ENCODE assay signal across 15 cellular contexts in the genomic region with DNA sequence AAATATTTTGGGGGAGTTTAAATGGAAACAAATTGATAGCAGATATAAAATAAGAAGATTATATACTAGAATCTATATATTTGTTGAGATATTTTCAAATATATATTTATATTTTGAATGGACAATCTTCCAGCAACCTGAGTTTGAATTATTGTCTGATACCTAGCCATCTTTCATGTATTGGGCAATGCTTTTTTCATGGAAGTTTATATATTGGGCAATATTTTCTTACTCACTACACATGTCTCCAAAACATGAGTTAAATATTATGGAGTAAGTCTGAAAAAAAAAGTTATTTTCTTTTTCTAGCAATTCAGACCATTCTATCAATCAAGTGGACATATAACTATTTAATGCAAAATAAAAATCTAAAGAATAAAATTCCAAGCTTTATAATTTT.
A peak's percentile ranks its signal among the peaks of the same experiment; 100 is the strongest.
DNase-seq lines count a peak whose midpoint lies in the region; ATAC-seq and FAIRE-seq lines count a peak whose summit lies in the region.
"Had no signal": no experiment of that assay in that cellular context is flagged by ENCODE, and none has a peak within 500 bp of the region (broad histone marks: within the 10 kb centered on the region; RNA-seq: fewer than 3 reads in every experiment).

No MANE protein-coding gene starts in this region.

- no peaks in the 10 kb centered on the region for H3K9me3 ChIP-seq in adipocyte (ENCODE audit: control insufficient read depth, low read length)
- H3K9me3 ChIP-seq: A549, BE2C, Caco-2, HAP-1 had no signal

- H3K36me3 ChIP-seq in adipocyte (ENCODE audit: control insufficient read depth, insufficient read depth, low read length, severe bottlenecking): no peaks in the 10 kb centered on the region
- H3K36me3 ChIP-seq: BE2C, HAP-1 had no signal

- peak; percentile 56 for DNase-seq in adipocyte (ENCODE audit: low read depth)
- peak; percentile 6 for DNase-seq in fibroblast of gingiva (ENCODE audit: low read depth)
- peak; percentile 10 for DNase-seq in iris pigment epithelial cell (ENCODE audit: low read depth)
- no peak for DNase-seq in A172 (ENCODE audit: low spot score)
- no peak for DNase-seq in GOT3 (lab: John Stamatoyannopoulos, UW)
- DNase-seq: BE2C; Caco-2; CD8-positive, alpha-beta T cell had no signal

- peak; percentile 15 for FAIRE-seq in G401.6 (lab: Jason Lieb, UNC)
- FAIRE-seq: A549, GM12878, GM18507, H1 had no signal

- H3K4me3 ChIP-seq in adipocyte (ENCODE audit: low read length): no peak overlapping the region
- H3K4me3 ChIP-seq: A549, GM12878, HAP-1 had no signal

- no peaks in the 10 kb centered on the region for H3K27me3 ChIP-seq in adipocyte (replicated peaks; ENCODE audit: control insufficient read depth, insufficient read depth, low read length)
- H3K27me3 ChIP-seq: BE2C had no signal

- ATAC-seq in GM21529 (IDR thresholded peaks at IDR 0.05; ENCODE audit: unreplicated experiment): no peak
- ATAC-seq: A549; CD8-positive, alpha-beta T cell; GM12878 had no signal

- no peaks in the 10 kb centered on the region for H3K4me1 ChIP-seq in adipocyte (ENCODE audit: control insufficient read depth, insufficient read depth, low read length)
- H3K4me1 ChIP-seq: A549, BE2C, Caco-2, HAP-1 had no signal

- no peak overlapping the region for H3K9ac ChIP-seq in adipocyte (ENCODE audit: low read length)

Comparison
In these comparisons a context has a peak if more than half of its experiments do, and no peak if none do; other contexts are left out.
1. DNase-seq: peak in adipocyte (single experiment), fibroblast of gingiva (single experiment) and iris pigment epithelial cell (single experiment); none in A172 (single experiment) and GOT3 (single experiment).